Comparison of ENCODE assay signal across 21 cellular contexts in genomic region chr16:77459534-77460412, GRCh38. TPM values are rescaled to one million over a fixed set of nuclear protein-coding genes. Genes with fewer than 3 reads are reported as not detected.
"Had no signal": no experiment of that assay in that cellular context is flagged by ENCODE, and none has a peak within 500 bp of the region (broad histone marks: within the 10 kb centered on the region; RNA-seq: fewer than 3 reads in every experiment).

No MANE protein-coding gene starts in this region.

- ATAC-seq: effector memory CD8-positive, alpha-beta T cell; heart left ventricle; lower lobe of right lung; natural killer cell; sciatic nerve; stimulated activated memory B cell treated with anti-CD40 and anti-IgM and Interleukin-4, amounts not matched to agents 10 μg/mL and 1 μg/mL and 100 μg/mL, for 72 hours had no signal

- H3K4me3 ChIP-seq: esophagus squamous epithelium, heart left ventricle, left ventricle myocardium inferior, lower lobe of right lung, spleen, tibial artery, upper lobe of left lung, uterus had no signal

- DNase-seq: effector memory CD8-positive, alpha-beta T cell; esophagus squamous epithelium; foreskin melanocyte; heart left ventricle; hippocampal formation; islet precursor cell; left ventricle myocardium inferior; lower lobe of right lung; natural killer cell; posterior cingulate gyrus; spleen; stimulated activated CD4-positive, alpha-beta T cell treated with anti-CD3 and anti-CD28 coated beads, Interleukin-15, amount 100 ng/mL, for 24 hours; stimulated activated CD4-positive, alpha-beta T cell treated with anti-CD3 and anti-CD28 coated beads, Interleukin-1b, Interleukin-23, amount 100 ng/mL, for 48 hours; stimulated activated CD4-positive, alpha-beta T cell treated with anti-CD3 and anti-CD28 coated beads, Interleukin-4, amount 100 ng/mL, for 24 hours; tibial artery; upper lobe of left lung; uterus had no signal

RNA-seq across cellular contexts. Expression of gene ADAMTS18, which starts 24.9 kb away (rescaled TPM):
- total RNA-seq: esophagus squamous epithelium, left ventricle myocardium inferior, mucosa of gallbladder, natural killer cell, osteocyte, spleen had no signal
